Comparison of ENCODE assay signal across 8 cellular contexts in the genomic region with DNA sequence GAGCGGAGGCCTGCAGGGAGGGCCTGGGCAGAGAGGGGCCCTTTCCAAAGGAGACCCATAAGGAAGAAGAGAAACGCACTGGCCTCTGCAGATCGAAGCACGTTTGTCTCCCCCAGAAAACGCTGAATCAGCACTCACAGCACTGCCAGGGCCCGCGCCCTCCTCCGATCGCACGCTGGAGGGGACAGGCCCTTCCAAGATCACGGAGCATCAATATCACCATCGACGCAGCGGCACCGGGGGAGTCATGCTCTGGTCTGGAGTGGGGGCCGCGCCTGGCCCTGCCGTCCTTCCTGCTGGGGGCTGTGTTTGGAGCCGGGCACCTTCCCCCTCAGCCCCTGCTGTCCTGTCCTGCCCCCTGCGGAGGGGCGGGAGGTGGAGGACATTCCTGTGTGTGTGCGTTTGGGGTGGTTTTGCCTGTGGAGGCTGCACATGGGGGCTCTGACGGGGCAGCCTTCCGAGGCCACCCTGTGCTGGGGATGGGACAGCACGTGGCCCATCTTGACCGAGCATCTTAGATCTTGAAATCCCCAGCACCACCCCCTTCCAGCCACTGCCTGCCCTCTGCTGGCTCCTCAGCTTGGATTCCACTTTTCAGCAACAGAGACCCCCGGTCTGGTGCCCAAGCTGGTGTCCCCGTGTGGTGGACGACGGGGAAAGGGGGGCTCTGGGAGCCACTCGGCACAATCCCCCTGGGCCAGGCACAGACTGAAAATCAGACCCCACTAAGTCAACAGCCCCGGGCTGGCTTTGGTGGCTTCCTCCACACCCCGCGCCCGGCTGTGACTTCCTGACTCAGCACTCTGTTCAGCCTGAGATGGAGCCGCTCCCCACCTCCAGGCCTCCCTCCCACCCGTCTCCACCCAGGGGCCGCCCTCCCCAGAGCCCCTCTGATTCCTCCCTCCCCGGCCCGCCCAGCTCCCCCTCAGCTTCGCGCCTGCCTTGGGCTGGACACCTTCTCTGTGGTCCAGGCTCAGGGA. TPM values are rescaled to one million over a fixed set of nuclear protein-coding genes. Genes with fewer than 3 reads are reported as not detected.
A peak's percentile ranks its signal among the peaks of the same experiment; 100 is the strongest.
DNase-seq lines count a peak whose midpoint lies in the region; TF ChIP-seq lines count a peak whose summit lies in the region.

No MANE protein-coding gene starts in this region.

- TF ChIP-seq CTCF in GM10266 (IDR thresholded peaks at IDR 0.05; ENCODE audit: control insufficient read depth, insufficient read depth, low read depth, missing control alignments) (peak; percentile 34), ascending aorta (IDR thresholded peaks at IDR 0.05) (peak in 2 of 3 experiments; percentile 4 to 5)

- H3K36me3 Mint-ChIP-seq in stimulated activated naive CD8-positive, alpha-beta T cell treated with anti-CD3 and anti-CD28 coated beads, Interleukin-15, Interleukin-2, amounts not matched to agents 100 ng/mL and 50 ng/mL, for 24 hours (ENCODE audit: low read depth) = peaks cover 7% of the 10 kb centered on the region

- no peaks in the 10 kb centered on the region for H3K9me3 ChIP-seq in ascending aorta

- no peaks in the 10 kb centered on the region for H3K27me3 Mint-ChIP-seq in stimulated activated naive CD8-positive, alpha-beta T cell treated with anti-CD3 and anti-CD28 coated beads, Interleukin-15, Interleukin-2, amounts not matched to agents 100 ng/mL and 50 ng/mL, for 24 hours

- no peaks in the 10 kb centered on the region for H3K27me3 ChIP-seq in ascending aorta

- intact Hi-C loops in ascending aorta (cut with DNase I) = no loop called here

- peaks cover 6 to 16% of the 10 kb centered on the region in 2 donors for H3K36me3 ChIP-seq in ascending aorta

- peak overlapping the region; percentile 31 to 41 for H3K27ac ChIP-seq in ascending aorta

- peak overlapping the region; percentile 43 to 58 for H3K4me3 ChIP-seq in ascending aorta

- peaks cover 81% of the 10 kb centered on the region for H3K4me1 Mint-ChIP-seq in stimulated activated naive CD8-positive, alpha-beta T cell treated with anti-CD3 and anti-CD28 coated beads, Interleukin-15, Interleukin-2, amounts not matched to agents 100 ng/mL and 50 ng/mL, for 24 hours (ENCODE audit: low read depth)

- peaks cover 19 to 27% of the 10 kb centered on the region in 2 donors for H3K4me1 ChIP-seq in ascending aorta

- peak overlapping the region; percentile 86 for H3K27ac Mint-ChIP-seq in stimulated activated naive CD8-positive, alpha-beta T cell treated with anti-CD3 and anti-CD28 coated beads, Interleukin-15, Interleukin-2, amounts not matched to agents 100 ng/mL and 50 ng/mL, for 24 hours

- H3K9me3 Mint-ChIP-seq in stimulated activated naive CD8-positive, alpha-beta T cell treated with anti-CD3 and anti-CD28 coated beads, Interleukin-15, Interleukin-2, amounts not matched to agents 100 ng/mL and 50 ng/mL, for 24 hours = no peaks in the 10 kb centered on the region

- DNase-seq in GM10266 (ENCODE audit: extremely low spot score) (no peak), NAMALWA (ENCODE audit: low spot score) (peak; percentile 30), ascending aorta (ENCODE audit: low spot score in 2 of 2) (no peak), iris pigment epithelial cell (ENCODE audit: low read depth) (peak; percentile 45), ureter (ENCODE audit: low spot score) (no peak), kidney glomerular epithelial cell (lab: John Stamatoyannopoulos, UW) (no peak), dedifferentiated amniotic fluid mesenchymal stem cell (ENCODE audit: extremely low spot score) (no peak)

- H3K4me3 Mint-ChIP-seq in stimulated activated naive CD8-positive, alpha-beta T cell treated with anti-CD3 and anti-CD28 coated beads, Interleukin-15, Interleukin-2, amounts not matched to agents 100 ng/mL and 50 ng/mL, for 24 hours = peak overlapping the region; percentile 83

RNA-seq across cellular contexts. Expression of a gene that starts 8.3 kb away (rescaled TPM):
- total RNA-seq in ascending aorta (80.3 TPM), ureter (31.8 TPM)

RNA-seq across cellular contexts. Expression of a gene that starts 15.3 kb away (rescaled TPM):
- total RNA-seq in ascending aorta = 72.2 TPM
- 36.0 TPM for total RNA-seq in ureter

Comparison
In these comparisons a context has a peak if more than half of its experiments do, and no peak if none do; other contexts are left out.
1. DNase-seq: peak in NAMALWA (single experiment) and iris pigment epithelial cell (single experiment); none in GM10266 (single experiment), ascending aorta (0 of 2), ureter (single experiment), kidney glomerular epithelial cell (single experiment) and dedifferentiated amniotic fluid mesenchymal stem cell (single experiment).